Comparison of ENCODE assay signal across 8 cellular contexts in the genomic region with DNA sequence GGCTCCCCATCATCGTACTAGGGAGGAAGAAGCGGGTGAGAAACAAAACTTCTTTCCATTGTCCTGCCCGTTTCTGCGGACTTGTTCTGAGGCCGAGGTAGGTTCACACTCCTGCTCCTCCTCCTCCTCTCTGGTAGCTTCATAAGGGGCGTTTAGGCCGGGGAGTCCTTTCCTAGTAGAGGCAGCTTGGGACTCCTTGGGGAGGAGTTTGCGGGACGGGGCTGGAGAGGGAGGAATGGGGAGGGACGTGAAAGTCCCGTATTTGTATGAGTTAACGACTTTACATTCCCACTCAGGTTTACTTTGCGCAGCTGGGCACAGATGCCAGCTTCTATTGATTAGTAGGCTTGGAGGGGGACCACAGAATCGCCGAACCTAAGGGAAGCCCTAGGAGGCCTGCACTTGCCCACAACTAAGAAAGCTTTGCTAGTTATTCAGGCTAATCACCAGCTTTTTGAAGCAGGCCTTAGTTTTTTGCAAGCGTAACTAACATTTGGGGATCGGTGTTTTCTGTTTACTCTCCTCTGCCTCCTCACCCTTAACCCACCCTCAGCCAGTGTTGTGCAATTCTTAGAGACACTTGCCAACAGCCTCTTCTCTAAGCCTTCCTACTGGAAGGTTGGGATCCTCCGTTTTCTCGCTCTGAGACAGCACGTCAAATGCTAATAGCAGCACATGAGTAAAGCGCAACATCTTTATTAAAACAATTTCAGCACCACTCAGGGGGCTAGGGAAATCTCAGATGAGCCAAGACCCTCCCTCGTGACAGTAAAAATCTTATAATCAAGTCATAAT. TPM values are rescaled to one million over a fixed set of nuclear protein-coding genes. Genes with fewer than 3 reads are reported as not detected.
DNase-seq lines count a peak whose midpoint lies in the region; ATAC-seq, FAIRE-seq and TF ChIP-seq lines count a peak whose summit lies in the region.

No MANE protein-coding gene starts in this region.

- CTCF ChIA-PET in MCF 10A (lab: Yijun Ruan, JAX): interaction anchor here (0.6 to 10.2 kb wide), 13 partner anchors 8 to 420 kb away, joined by 3 to 89 read pairs (median 4); no protein-coding TSS in a partner anchor

- H3K27ac Mint-ChIP-seq in MCF 10A (ENCODE audit: low read depth, unreplicated experiment): no peak overlapping the region

- H3K27me3 ChIP-seq in HUES6 (ENCODE audit: control insufficient read depth, insufficient read depth, low read length): no peaks in the 10 kb centered on the region
- H3K27me3 ChIP-seq in upper lobe of right lung: no peaks in the 10 kb centered on the region

- peaks cover 16% of the 10 kb centered on the region for H3K4me1 ChIP-seq in HUES6 (ENCODE audit: control insufficient read depth, insufficient read depth, low read length)
- peaks cover 30% of the 10 kb centered on the region for H3K4me1 ChIP-seq in upper lobe of right lung

- H3K4me3 ChIP-seq in HUES6 (ENCODE audit: low read depth, low read length) (peak overlapping the region; percentile 96), lower leg skin (ENCODE audit: low read depth, poor library complexity, severe bottlenecking) (peak overlapping the region; percentile 69), upper lobe of right lung (peak overlapping the region; percentile 73)

- H3K9me3 ChIP-seq in HUES6 (ENCODE audit: control insufficient read depth, insufficient read depth, low read depth, low read length): no peaks in the 10 kb centered on the region
- no peaks in the 10 kb centered on the region for H3K9me3 ChIP-seq in upper lobe of right lung

- H3K27me3 Mint-ChIP-seq in MCF 10A (ENCODE audit: insufficient read depth, unreplicated experiment): no peaks in the 10 kb centered on the region

- peak; percentile 40 for DNase-seq in AG20443 (ENCODE audit: low spot score)
- peak; percentile 72 for DNase-seq in MCF 10A (ENCODE audit: unreplicated experiment)
- DNase-seq in lower leg skin (ENCODE audit: low spot score in 2 of 2): peak; percentile 77 to 90
- DNase-seq in upper lobe of right lung: no peak
- DNase-seq in GM12892 (ENCODE audit: insufficient read length): no peak

- H3K4me3 Mint-ChIP-seq in MCF 10A (ENCODE audit: unreplicated experiment): no peak overlapping the region

- TSS peak; percentile 19 for BruUV-seq in MCF 10A (replicated peaks; lab: Mats Ljungman, UMichigan)

- no peak for FAIRE-seq in GM12892 (lab: Jason Lieb, UNC)

- H3K9me3 Mint-ChIP-seq in MCF 10A (ENCODE audit: unreplicated experiment): no peaks in the 10 kb centered on the region

- intact Hi-C loops in MCF 10A (cut with micrococcal nuclease): loop anchor here (5.0 kb wide), 1 partner anchor 417 kb away; the partner anchor contains the start of gene TMEM253
- intact Hi-C loops in lower leg skin (cut with DNase I; ENCODE audit: low total_unique reads): loop anchor here (5.0 to 10.0 kb wide), 3 partner anchors 73 to 353 kb away; partner anchors contain the start of genes CCNB1IP1, PIP4P1 and PNP
- intact Hi-C loops in upper lobe of right lung (cut with DNase I): loop anchor here (10.0 kb wide), 1 partner anchor 70 kb away; no protein-coding TSS in a partner anchor

- TF ChIP-seq POLR2A in lower leg skin (IDR thresholded peaks at IDR 0.05) (no peak), GM12892 (IDR thresholded peaks at IDR 0.05; ENCODE audit: low read depth, low read length) (no peak)

- H3K9ac ChIP-seq in HUES6 (ENCODE audit: low read length): peak overlapping the region; percentile 71

- peaks cover 27% of the 10 kb centered on the region for H3K4me1 Mint-ChIP-seq in MCF 10A (ENCODE audit: insufficient read depth, unreplicated experiment)

- POLR2A ChIA-PET in MCF 10A (lab: Yijun Ruan, JAX): interaction anchor here (1.0 to 7.3 kb wide), 17 partner anchors 32 to 420 kb away, joined by 3 to 182 read pairs (median 13); partner anchors contain the start of genes APEX1, OSGEP, PARP2 and PIP4P1

- H3K36me3 ChIP-seq in HUES6 (ENCODE audit: control insufficient read depth, insufficient read depth, low read length) (no peaks in the 10 kb centered on the region), upper lobe of right lung (no peaks in the 10 kb centered on the region)

- no peak for TF ChIP-seq CTCF in MCF 10A (IDR thresholded peaks at IDR 0.05; ENCODE audit: unreplicated experiment)
- no peak for TF ChIP-seq CTCF in lower leg skin (IDR thresholded peaks at IDR 0.05)
- no peak for TF ChIP-seq CTCF in upper lobe of right lung (IDR thresholded peaks at IDR 0.05)

- peak; percentile 1 for ATAC-seq in upper lobe of right lung
- ATAC-seq in HG03521 (IDR thresholded peaks at IDR 0.05; ENCODE audit: unreplicated experiment): no peak
- no peak for ATAC-seq in HG02973 (IDR thresholded peaks at IDR 0.05; ENCODE audit: unreplicated experiment)

- no peak overlapping the region for H3K27ac ChIP-seq in HUES6 (ENCODE audit: low read depth, low read length)
- H3K27ac ChIP-seq in upper lobe of right lung: peak overlapping the region; percentile 100

- 8 to 11% methylated on average over 22 of the region's 22 CpGs for WGBS in lower leg skin, 2 donors

- peaks cover 11% of the 10 kb centered on the region for H3K36me3 Mint-ChIP-seq in MCF 10A (ENCODE audit: insufficient read depth, unreplicated experiment)

RNA-seq across cellular contexts. Expression of gene RNASE4, which starts 0.5 kb away (rescaled TPM):
- 1.2 and 2.4 TPM in 2 replicates for total RNA-seq in MCF 10A (2022)
- total RNA-seq in lower leg skin: 100 to 1,000 TPM in 2 of 4 donors, 10 to 100 TPM in 2; 67.3 to 102 (median 90.6) TPM
- total RNA-seq in upper lobe of right lung: 42.5 TPM
- 1.8 TPM for polyA plus RNA-seq in GM12892 (2012; ENCODE audit: missing spikeins)

RNA-seq across cellular contexts. Expression of gene ANG, which starts 3.7 kb away (rescaled TPM):
- total RNA-seq in MCF 10A (2022): 1.7 and 3.6 TPM in 2 replicates
- total RNA-seq in lower leg skin: 10 to 100 TPM; 19.8 to 45.5 (median 32.1) TPM
- total RNA-seq in upper lobe of right lung: 28.1 TPM
- polyA plus RNA-seq in GM12892 (2012; ENCODE audit: missing spikeins): 1.2 TPM

RNA-seq across cellular contexts. Expression of gene OR6S1, which starts 43.4 kb away (rescaled TPM):
- total RNA-seq in MCF 10A (2022) (not detected in 2 replicates), lower leg skin (not detected), upper lobe of right lung (not detected)
- polyA plus RNA-seq in GM12892 (2012; ENCODE audit: missing spikeins): not detected

Comparison
In these comparisons a context has a peak if more than half of its experiments do, and no peak if none do; other contexts are left out.
1. DNase-seq: peak in AG20443 (single experiment), MCF 10A (single experiment) and lower leg skin (2 of 2); none in upper lobe of right lung (single experiment) and GM12892 (single experiment).
2. RNA of gene RNASE4, which starts 0.5 kb away (total RNA-seq): 67.3 to 102 TPM in lower leg skin and 42.5 TPM in upper lobe of right lung (single experiment); 1.2 to 2.4 TPM in MCF 10A; every median in the first group is over 10 times any median in the second.
3. Peak in every context shown above with its lines, with median percentiles within 50 percentile points of each other: H3K4me3 ChIP-seq.